Comparison of ENCODE assay signal across 1 cellular context in the genomic region with DNA sequence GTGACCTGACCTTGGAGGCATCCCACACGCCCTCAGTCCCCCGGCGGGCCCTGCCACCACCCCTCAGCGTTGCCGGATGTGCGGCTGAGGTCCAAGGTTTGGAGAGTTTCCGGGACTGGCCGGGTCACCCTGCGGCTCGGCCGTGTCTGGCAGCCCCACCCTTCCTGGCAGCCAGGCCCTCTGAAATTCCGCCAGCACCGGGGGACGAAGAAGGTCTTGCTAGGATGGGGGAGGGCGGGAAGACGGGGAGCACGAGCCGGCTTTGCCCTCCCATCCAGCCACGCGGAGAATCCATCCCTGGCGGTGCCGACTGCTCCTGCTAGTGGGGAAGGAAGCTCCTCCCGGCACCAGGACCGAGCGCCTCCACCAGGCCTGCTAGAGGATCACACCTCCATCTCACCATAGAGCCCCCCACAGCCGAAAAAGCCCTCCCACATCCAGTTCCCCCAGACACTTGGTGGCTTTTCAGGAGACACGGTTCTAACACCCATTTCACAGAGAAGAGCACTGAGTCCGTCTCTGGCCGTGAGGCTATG.
TF ChIP-seq lines count a peak whose summit lies in the region.

No MANE protein-coding gene starts in this region.

TF ChIP-seq in WTC11, 78 proteins besides CTCF, POLR2A, EP300 and RAD21 (continued from another document):
- TF ChIP-seq, protein P1, sequence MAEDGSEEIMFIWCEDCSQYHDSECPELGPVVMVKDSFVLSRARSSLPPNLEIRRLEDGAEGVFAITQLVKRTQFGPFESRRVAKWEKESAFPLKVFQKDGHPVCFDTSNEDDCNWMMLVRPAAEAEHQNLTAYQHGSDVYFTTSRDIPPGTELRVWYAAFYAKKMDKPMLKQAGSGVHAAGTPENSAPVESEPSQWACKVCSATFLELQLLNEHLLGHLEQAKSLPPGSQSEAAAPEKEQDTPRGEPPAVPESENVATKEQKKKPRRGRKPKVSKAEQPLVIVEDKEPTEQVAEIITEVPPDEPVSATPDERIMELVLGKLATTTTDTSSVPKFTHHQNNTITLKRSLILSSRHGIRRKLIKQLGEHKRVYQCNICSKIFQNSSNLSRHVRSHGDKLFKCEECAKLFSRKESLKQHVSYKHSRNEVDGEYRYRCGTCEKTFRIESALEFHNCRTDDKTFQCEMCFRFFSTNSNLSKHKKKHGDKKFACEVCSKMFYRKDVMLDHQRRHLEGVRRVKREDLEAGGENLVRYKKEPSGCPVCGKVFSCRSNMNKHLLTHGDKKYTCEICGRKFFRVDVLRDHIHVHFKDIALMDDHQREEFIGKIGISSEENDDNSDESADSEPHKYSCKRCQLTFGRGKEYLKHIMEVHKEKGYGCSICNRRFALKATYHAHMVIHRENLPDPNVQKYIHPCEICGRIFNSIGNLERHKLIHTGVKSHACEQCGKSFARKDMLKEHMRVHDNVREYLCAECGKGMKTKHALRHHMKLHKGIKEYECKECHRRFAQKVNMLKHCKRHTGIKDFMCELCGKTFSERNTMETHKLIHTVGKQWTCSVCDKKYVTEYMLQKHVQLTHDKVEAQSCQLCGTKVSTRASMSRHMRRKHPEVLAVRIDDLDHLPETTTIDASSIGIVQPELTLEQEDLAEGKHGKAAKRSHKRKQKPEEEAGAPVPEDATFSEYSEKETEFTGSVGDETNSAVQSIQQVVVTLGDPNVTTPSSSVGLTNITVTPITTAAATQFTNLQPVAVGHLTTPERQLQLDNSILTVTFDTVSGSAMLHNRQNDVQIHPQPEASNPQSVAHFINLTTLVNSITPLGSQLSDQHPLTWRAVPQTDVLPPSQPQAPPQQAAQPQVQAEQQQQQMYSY (CRISPR knock-in tag; IDR thresholded peaks at IDR 0.05), result peak; percentile 94
- TF ChIP-seq ZNF232 (CRISPR knock-in tag; IDR thresholded peaks at IDR 0.05), result no peak
- TF ChIP-seq, protein P2, sequence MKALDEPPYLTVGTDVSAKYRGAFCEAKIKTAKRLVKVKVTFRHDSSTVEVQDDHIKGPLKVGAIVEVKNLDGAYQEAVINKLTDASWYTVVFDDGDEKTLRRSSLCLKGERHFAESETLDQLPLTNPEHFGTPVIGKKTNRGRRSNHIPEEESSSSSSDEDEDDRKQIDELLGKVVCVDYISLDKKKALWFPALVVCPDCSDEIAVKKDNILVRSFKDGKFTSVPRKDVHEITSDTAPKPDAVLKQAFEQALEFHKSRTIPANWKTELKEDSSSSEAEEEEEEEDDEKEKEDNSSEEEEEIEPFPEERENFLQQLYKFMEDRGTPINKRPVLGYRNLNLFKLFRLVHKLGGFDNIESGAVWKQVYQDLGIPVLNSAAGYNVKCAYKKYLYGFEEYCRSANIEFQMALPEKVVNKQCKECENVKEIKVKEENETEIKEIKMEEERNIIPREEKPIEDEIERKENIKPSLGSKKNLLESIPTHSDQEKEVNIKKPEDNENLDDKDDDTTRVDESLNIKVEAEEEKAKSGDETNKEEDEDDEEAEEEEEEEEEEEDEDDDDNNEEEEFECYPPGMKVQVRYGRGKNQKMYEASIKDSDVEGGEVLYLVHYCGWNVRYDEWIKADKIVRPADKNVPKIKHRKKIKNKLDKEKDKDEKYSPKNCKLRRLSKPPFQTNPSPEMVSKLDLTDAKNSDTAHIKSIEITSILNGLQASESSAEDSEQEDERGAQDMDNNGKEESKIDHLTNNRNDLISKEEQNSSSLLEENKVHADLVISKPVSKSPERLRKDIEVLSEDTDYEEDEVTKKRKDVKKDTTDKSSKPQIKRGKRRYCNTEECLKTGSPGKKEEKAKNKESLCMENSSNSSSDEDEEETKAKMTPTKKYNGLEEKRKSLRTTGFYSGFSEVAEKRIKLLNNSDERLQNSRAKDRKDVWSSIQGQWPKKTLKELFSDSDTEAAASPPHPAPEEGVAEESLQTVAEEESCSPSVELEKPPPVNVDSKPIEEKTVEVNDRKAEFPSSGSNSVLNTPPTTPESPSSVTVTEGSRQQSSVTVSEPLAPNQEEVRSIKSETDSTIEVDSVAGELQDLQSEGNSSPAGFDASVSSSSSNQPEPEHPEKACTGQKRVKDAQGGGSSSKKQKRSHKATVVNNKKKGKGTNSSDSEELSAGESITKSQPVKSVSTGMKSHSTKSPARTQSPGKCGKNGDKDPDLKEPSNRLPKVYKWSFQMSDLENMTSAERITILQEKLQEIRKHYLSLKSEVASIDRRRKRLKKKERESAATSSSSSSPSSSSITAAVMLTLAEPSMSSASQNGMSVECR (CRISPR knock-in tag; IDR thresholded peaks at IDR 0.05; ENCODE audit: borderline replicate concordance), result 0 out of 2 replicates have a peak, but pooled peaks have one; percentile 29
- no peak for TF ChIP-seq ZNF263 (CRISPR knock-in tag; IDR thresholded peaks at IDR 0.05; ENCODE audit: low read depth)
- peak; percentile 41; the same call in 1 of the 2 replicates for TF ChIP-seq SP1 (CRISPR knock-in tag; conservative IDR thresholded peaks at IDR 0.05)
- TF ChIP-seq NFE2L1 (CRISPR knock-in tag; IDR thresholded peaks at IDR 0.05), result 0 out of 2 replicates have a peak, but pooled peaks have one; percentile 11
- no peak for TF ChIP-seq SOX15 (CRISPR knock-in tag; IDR thresholded peaks at IDR 0.05)
- TF ChIP-seq TP53 (CRISPR knock-in tag; IDR thresholded peaks at IDR 0.05), result 0 out of 2 replicates have a peak, but pooled peaks have one; percentile 6
- TF ChIP-seq HMGXB4 (CRISPR knock-in tag; IDR thresholded peaks at IDR 0.05), result peak; percentile 57; the same call in 1 of the 2 replicates
- TF ChIP-seq, protein P3, sequence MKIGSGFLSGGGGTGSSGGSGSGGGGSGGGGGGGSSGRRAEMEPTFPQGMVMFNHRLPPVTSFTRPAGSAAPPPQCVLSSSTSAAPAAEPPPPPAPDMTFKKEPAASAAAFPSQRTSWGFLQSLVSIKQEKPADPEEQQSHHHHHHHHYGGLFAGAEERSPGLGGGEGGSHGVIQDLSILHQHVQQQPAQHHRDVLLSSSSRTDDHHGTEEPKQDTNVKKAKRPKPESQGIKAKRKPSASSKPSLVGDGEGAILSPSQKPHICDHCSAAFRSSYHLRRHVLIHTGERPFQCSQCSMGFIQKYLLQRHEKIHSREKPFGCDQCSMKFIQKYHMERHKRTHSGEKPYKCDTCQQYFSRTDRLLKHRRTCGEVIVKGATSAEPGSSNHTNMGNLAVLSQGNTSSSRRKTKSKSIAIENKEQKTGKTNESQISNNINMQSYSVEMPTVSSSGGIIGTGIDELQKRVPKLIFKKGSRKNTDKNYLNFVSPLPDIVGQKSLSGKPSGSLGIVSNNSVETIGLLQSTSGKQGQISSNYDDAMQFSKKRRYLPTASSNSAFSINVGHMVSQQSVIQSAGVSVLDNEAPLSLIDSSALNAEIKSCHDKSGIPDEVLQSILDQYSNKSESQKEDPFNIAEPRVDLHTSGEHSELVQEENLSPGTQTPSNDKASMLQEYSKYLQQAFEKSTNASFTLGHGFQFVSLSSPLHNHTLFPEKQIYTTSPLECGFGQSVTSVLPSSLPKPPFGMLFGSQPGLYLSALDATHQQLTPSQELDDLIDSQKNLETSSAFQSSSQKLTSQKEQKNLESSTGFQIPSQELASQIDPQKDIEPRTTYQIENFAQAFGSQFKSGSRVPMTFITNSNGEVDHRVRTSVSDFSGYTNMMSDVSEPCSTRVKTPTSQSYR (CRISPR knock-in tag; IDR thresholded peaks at IDR 0.05), result peak; percentile 14; the same call in 1 of the 2 replicates
- TF ChIP-seq, protein P4, sequence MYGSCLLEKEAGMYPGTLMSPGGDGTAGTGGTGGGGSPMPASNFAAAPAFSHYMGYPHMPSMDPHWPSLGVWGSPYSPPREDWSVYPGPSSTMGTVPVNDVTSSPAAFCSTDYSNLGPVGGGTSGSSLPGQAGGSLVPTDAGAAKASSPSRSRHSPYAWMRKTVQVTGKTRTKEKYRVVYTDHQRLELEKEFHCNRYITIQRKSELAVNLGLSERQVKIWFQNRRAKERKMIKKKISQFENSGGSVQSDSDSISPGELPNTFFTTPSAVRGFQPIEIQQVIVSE (CRISPR knock-in tag; IDR thresholded peaks at IDR 0.05; ENCODE audit: borderline replicate concordance), result no peak
TF ChIP-seq in WTC11: peak in this region for 13.
